1 cellular context compared by ENCODE assay signal in genomic region chr5:149519624-149520023, GRCh38.
TF ChIP-seq lines count a peak whose summit lies in the region.

No MANE protein-coding gene starts in this region.

TF ChIP-seq in HepG2, 621 proteins besides CTCF, POLR2A, EP300 and RAD21 (continued from another document):
- no peak for TF ChIP-seq MXD1 (CRISPR knock-in tag; IDR thresholded peaks at IDR 0.05)
- TF ChIP-seq PHF5A (CRISPR knock-in tag; IDR thresholded peaks at IDR 0.05; ENCODE audit: low read depth, unreplicated experiment) = no peak
- TF ChIP-seq NFKBIZ (CRISPR knock-in tag; IDR thresholded peaks at IDR 0.05) = no peak
- TF ChIP-seq SMAD9 (CRISPR knock-in tag; IDR thresholded peaks at IDR 0.05) = no peak
